ENCODE assay signal across 8 cellular contexts in the genomic region with DNA sequence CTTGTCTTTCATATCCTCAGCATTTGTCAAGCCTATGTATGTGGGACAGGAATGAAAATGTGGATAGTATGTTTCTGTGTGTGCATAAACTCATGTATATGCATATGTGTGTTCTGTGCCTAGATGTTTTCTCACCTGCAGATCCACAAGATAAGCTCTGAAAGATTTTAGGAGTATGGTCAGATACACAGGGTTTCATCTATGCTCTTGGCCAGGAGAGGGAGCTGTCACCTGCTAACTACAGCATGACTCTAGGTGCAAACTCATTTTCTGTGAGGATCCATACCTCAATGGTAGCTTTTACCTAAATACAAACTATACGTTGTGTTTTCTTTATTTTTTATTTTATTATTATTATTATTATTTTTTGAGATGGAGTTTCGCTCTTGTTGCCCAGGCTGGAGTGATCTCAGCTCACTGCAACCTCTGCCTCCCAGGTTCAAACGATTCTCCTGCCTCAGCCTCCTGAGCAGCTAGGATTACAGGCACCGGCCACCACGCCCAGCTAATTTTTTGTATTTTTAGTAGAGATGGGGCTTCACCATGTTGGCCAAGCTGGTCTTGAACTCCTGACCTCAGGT. TPM values are rescaled to one million over a fixed set of nuclear protein-coding genes. Genes with fewer than 3 reads are reported as not detected.
DNase-seq lines count a peak whose midpoint lies in the region; FAIRE-seq and TF ChIP-seq lines count a peak whose summit lies in the region.
"Not testable (repeated sequence)": the region's sequence is repeated elsewhere in the genome, so short reads cannot be mapped to it uniquely, and the experiment has no call there.

No MANE protein-coding gene starts in this region.

- not testable (repeated sequence) for H3K9me2 ChIP-seq in neural cell (ENCODE audit: insufficient read depth, low read length)

- peak; percentile 12 for TF ChIP-seq RAD21 in neural cell (conservative IDR thresholded peaks at IDR 0.05)

- not testable (repeated sequence) for H2AFZ ChIP-seq in neural cell (ENCODE audit: low read depth, low read length)

- FAIRE-seq in G401.6 (lab: Jason Lieb, UNC) = peak; percentile 92

- peak; percentile 89 for TF ChIP-seq CTCF in fibroblast of pulmonary artery (IDR thresholded peaks at IDR 0.05; ENCODE audit: low read length, missing control alignments)
- TF ChIP-seq CTCF in neural cell (IDR thresholded peaks at IDR 0.05; ENCODE audit: poor library complexity, severe bottlenecking) = not testable (repeated sequence)

- H3K9ac ChIP-seq in neural cell (ENCODE audit: low read length) = not testable (repeated sequence)

- H3K79me2 ChIP-seq in neural cell (replicated peaks; ENCODE audit: insufficient read depth, low read length) = not testable (repeated sequence)

- not testable (repeated sequence) for H3K27me3 ChIP-seq in SJCRH30; neural cell (ENCODE audit: insufficient read depth, low read depth, low read length)

- H3K27ac ChIP-seq in SJCRH30; neural cell (ENCODE audit: low read length): not testable (repeated sequence)

- not testable (repeated sequence) for H4K20me1 ChIP-seq in neural cell (ENCODE audit: insufficient read depth)

- not testable (repeated sequence) for H3K4me2 ChIP-seq in neural cell (ENCODE audit: low read length)

- H3K36me3 ChIP-seq in SJCRH30; neural cell (ENCODE audit: insufficient read depth, low read length): not testable (repeated sequence)

- H3K4me1 Mint-ChIP-seq in activated T-helper 2 cell treated with anti-CD3 and anti-CD28 coated beads, Interferon-gamma antibody, Interleukin-2, Interleukin-4, amounts not matched to agents 10 μg/mL and 5 μg/mL and 100 μg/mL, durations not matched to agents 14 hours and 24 hours and 36 hours (ENCODE audit: low read depth) = not testable (repeated sequence)

- peaks cover 16% of the 10 kb centered on the region for H3K27me3 Mint-ChIP-seq in activated T-helper 2 cell treated with anti-CD3 and anti-CD28 coated beads, Interferon-gamma antibody, Interleukin-2, Interleukin-4, amounts not matched to agents 10 μg/mL and 5 μg/mL and 100 μg/mL, durations not matched to agents 14 hours and 24 hours and 36 hours (ENCODE audit: low read depth)

- H3K4me3 ChIP-seq in SJCRH30; fibroblast of pulmonary artery (replicated peaks; ENCODE audit: low read depth, low read length); neural cell (ENCODE audit: low read length): not testable (repeated sequence)

- not testable (repeated sequence) for H3K36me3 Mint-ChIP-seq in activated T-helper 2 cell treated with anti-CD3 and anti-CD28 coated beads, Interferon-gamma antibody, Interleukin-2, Interleukin-4, amounts not matched to agents 10 μg/mL and 5 μg/mL and 100 μg/mL, durations not matched to agents 14 hours and 24 hours and 36 hours (ENCODE audit: low read depth)

- TF ChIP-seq EP300 in neural cell (conservative IDR thresholded peaks at IDR 0.05; ENCODE audit: poor library complexity, severe bottlenecking) = not testable (repeated sequence)

- not testable (repeated sequence) for H3K9me3 ChIP-seq in SJCRH30 (replicated peaks); neural cell (ENCODE audit: low read length)

- H3K4me1 ChIP-seq in SJCRH30 = not testable (repeated sequence)

- not testable (repeated sequence) for H3K9me3 Mint-ChIP-seq in activated T-helper 2 cell treated with anti-CD3 and anti-CD28 coated beads, Interferon-gamma antibody, Interleukin-2, Interleukin-4, amounts not matched to agents 10 μg/mL and 5 μg/mL and 100 μg/mL, durations not matched to agents 14 hours and 24 hours and 36 hours

- H3K4me3 Mint-ChIP-seq in activated T-helper 2 cell treated with anti-CD3 and anti-CD28 coated beads, Interferon-gamma antibody, Interleukin-2, Interleukin-4, amounts not matched to agents 10 μg/mL and 5 μg/mL and 100 μg/mL, durations not matched to agents 14 hours and 24 hours and 36 hours (ENCODE audit: low read depth) = not testable (repeated sequence)

- H3K27ac Mint-ChIP-seq in activated T-helper 2 cell treated with anti-CD3 and anti-CD28 coated beads, Interferon-gamma antibody, Interleukin-2, Interleukin-4, amounts not matched to agents 10 μg/mL and 5 μg/mL and 100 μg/mL, durations not matched to agents 14 hours and 24 hours and 36 hours = not testable (repeated sequence)

- DNase-seq in H4 (ENCODE audit: low spot score) (peak; percentile 58), Kasumi-1 (lab: John Stamatoyannopoulos, UW) (peak; percentile 70 to 78), SJCRH30 (peak; percentile 38 to 71), fibroblast of pulmonary artery (ENCODE audit: low read depth) (peak; percentile 69), superior temporal gyrus (ENCODE audit: extremely low spot score) (peak; percentile 50)
- peak; percentile 40 for DNase-seq in activated T-helper 2 cell treated with anti-CD3 and anti-CD28 coated beads, Interferon-gamma antibody, Interleukin-2, Interleukin-4, amounts not matched to agents 10 μg/mL and 5 μg/mL and 100 μg/mL, durations not matched to agents 14 hours and 24 hours and 36 hours (ENCODE audit: low spot score)

- intact Hi-C loops in activated T-helper 2 cell treated with anti-CD3 and anti-CD28 coated beads, Interferon-gamma antibody, Interleukin-2, Interleukin-4, amounts not matched to agents 10 μg/mL and 5 μg/mL and 100 μg/mL, durations not matched to agents 14 hours and 24 hours and 36 hours (cut with micrococcal nuclease) = loop anchor here (1.0 to 10.0 kb wide), 2 partner anchors 77 to 307 kb away; no protein-coding TSS in a partner anchor

- not testable (repeated sequence) for H3F3A ChIP-seq in neural cell (ENCODE audit: insufficient read depth, low read length, poor library complexity, severe bottlenecking)

RNA-seq across cellular contexts. Expression of a gene that starts 44.1 kb away (rescaled TPM):
- total RNA-seq in H4 (2014; rRNA removed; shearing (Covaris generic)) = 659 and 754 TPM in 2 replicates
- 28.1 and 34.4 TPM in 2 replicates for total RNA-seq in SJCRH30 (2014; rRNA removed; shearing (Covaris generic))
- total RNA-seq in activated T-helper 2 cell treated with anti-CD3 and anti-CD28 coated beads, Interferon-gamma antibody, Interleukin-2, Interleukin-4, amounts not matched to agents 10 μg/mL and 5 μg/mL and 100 μg/mL, durations not matched to agents 14 hours and 24 hours and 36 hours = 28.6 and 32.2 TPM in 2 replicates
- 4.1 and 5.8 TPM in 2 replicates for polyA plus RNA-seq in neural cell
- 1.3 and 2.2 TPM in 2 replicates for polyA minus RNA-seq in neural cell

Comparison
In these comparisons a context has a peak if more than half of its experiments do, and no peak if none do; other contexts are left out.
1. RNA of a gene that starts 44.1 kb away (total RNA-seq): 659 to 754 TPM in H4; 28.1 to 34.4 TPM in SJCRH30 and 28.6 to 32.2 TPM in activated T-helper 2 cell treated with anti-CD3 and anti-CD28 coated beads, Interferon-gamma antibody, Interleukin-2, Interleukin-4, amounts not matched to agents 10 μg/mL and 5 μg/mL and 100 μg/mL, durations not matched to agents 14 hours and 24 hours and 36 hours; every median in the first group is over 10 times any median in the second.
2. Peak in every context shown above with its lines, with median percentiles within 50 percentile points of each other: DNase-seq.